Comparison of ENCODE assay signal across 10 cellular contexts in the genomic region with DNA sequence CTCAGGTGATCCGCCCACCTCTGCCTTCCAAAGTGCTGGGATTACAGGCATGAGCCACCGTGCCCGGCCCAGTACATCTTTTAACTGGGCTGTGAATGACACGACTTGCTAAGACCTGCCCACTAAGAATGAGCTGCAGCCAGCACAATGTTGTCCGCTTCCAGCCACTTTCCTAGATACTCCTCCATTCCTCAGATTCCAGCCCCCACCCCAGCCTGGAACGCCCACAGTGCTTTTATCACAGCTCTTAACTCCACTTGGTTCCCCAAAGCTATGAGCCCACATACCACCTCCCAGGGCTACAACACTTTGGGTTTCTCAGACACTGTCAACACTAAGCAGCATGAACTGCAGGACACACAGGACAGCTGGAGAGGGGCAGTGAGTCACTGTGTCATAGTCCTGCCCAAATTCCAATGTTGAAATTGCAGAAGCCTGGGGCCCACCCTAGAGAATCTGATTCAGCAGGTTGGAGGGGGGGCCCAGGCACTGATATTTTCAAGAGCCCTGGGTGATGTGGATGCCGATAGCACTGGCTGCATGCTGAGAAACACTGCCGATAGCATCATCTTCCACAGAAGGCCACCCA. TPM values are rescaled to one million over a fixed set of nuclear protein-coding genes. Genes with fewer than 3 reads are reported as not detected.
DNase-seq lines count a peak whose midpoint lies in the region; ATAC-seq and TF ChIP-seq lines count a peak whose summit lies in the region.
"Had no signal": no experiment of that assay in that cellular context is flagged by ENCODE, and none has a peak within 500 bp of the region (broad histone marks: within the 10 kb centered on the region; RNA-seq: fewer than 3 reads in every experiment).

No MANE protein-coding gene starts in this region.

- ATAC-seq in esophagus mucosa (peak; percentile 38), GM19023 (IDR thresholded peaks at IDR 0.05; ENCODE audit: unreplicated experiment) (no peak), GM19035 (IDR thresholded peaks at IDR 0.05; ENCODE audit: unreplicated experiment) (no peak)

- H3K4me1 ChIP-seq in OCI-LY3 (ENCODE audit: low read length) (peaks cover 21% of the 10 kb centered on the region), prostate gland (replicated peaks) (peaks cover 9% of the 10 kb centered on the region)
- peaks cover 26% of the 10 kb centered on the region for H3K4me1 ChIP-seq in CD4-positive, alpha-beta memory T cell (ENCODE audit: insufficient read depth, low read length)

- intact Hi-C loops in prostate gland (cut with DNase I): no loop called here
- intact Hi-C loops in CD4-positive, alpha-beta memory T cell (cut with micrococcal nuclease): loop anchor here (5.0 kb wide), 1 partner anchor 479 kb away; no protein-coding TSS in a partner anchor

- H3K27me3 ChIP-seq in OCI-LY3 (ENCODE audit: low read depth, low read length) (no peaks in the 10 kb centered on the region), prostate gland (replicated peaks; ENCODE audit: insufficient read depth) (no peaks in the 10 kb centered on the region)
- no peaks in the 10 kb centered on the region for H3K27me3 ChIP-seq in CD4-positive, alpha-beta memory T cell (ENCODE audit: insufficient read depth, low read length)

- H4K20me1 ChIP-seq in OCI-LY3 (ENCODE audit: insufficient read depth, low read length): no peaks in the 10 kb centered on the region

- no peaks in the 10 kb centered on the region for H3K36me3 Mint-ChIP-seq in CD4-positive, alpha-beta memory T cell

- CTCF ChIA-PET in CD4-positive, alpha-beta memory T cell (lab: Charles Lee; ENCODE audit: partially characterized antibody): interaction anchor here (1.5 to 7.0 kb wide), 3 partner anchors 64 to 205 kb away, joined by 5 to 207 read pairs (median 91); no protein-coding TSS in a partner anchor

- H3K9ac ChIP-seq in OCI-LY3 (ENCODE audit: low read length): no peak overlapping the region

- H2AFZ ChIP-seq in OCI-LY3 (ENCODE audit: low read depth, low read length): peak overlapping the region; percentile 4; the same call in 1 of the 2 replicates

- H3K27ac ChIP-seq in OCI-LY3 (ENCODE audit: low read length): no peak overlapping the region
- peak overlapping the region; percentile 77 to 78 for H3K27ac ChIP-seq in prostate gland
- H3K27ac ChIP-seq in CD4-positive, alpha-beta memory T cell (ENCODE audit: low read depth, low read length): no peak overlapping the region

- TF ChIP-seq POLR2A in prostate gland (IDR thresholded peaks at IDR 0.05): no peak

- no peaks in the 10 kb centered on the region for H3K36me3 ChIP-seq in OCI-LY3 (replicated peaks; ENCODE audit: low read depth, low read length)
- no peaks in the 10 kb centered on the region for H3K36me3 ChIP-seq in prostate gland
- no peaks in the 10 kb centered on the region for H3K36me3 ChIP-seq in CD4-positive, alpha-beta memory T cell (ENCODE audit: insufficient read depth, low read length)

- no peak overlapping the region for H3K4me3 ChIP-seq in OCI-LY3 (ENCODE audit: low read length)
- H3K4me3 ChIP-seq in prostate gland: no peak overlapping the region
- H3K4me3 ChIP-seq in CD4-positive, alpha-beta memory T cell (ENCODE audit: low read length in 2 of 2): no peak overlapping the region
- H3K4me3 ChIP-seq: mucosa of descending colon had no signal

- 56% methylated on average over 8 of the region's 8 CpGs for WGBS in prostate gland

- POLR2A ChIA-PET in CD4-positive, alpha-beta memory T cell (lab: Charles Lee; ENCODE audit: partially characterized antibody): interaction anchor here (0.6 kb wide), 1 partner anchor 16 kb away, joined by 3 read pairs; no protein-coding TSS in a partner anchor

- DNase-seq in GM03348 (ENCODE audit: low spot score) (peak; percentile 28), prostate gland (ENCODE audit: low spot score) (peak; percentile 56), DMS79 (lab: John Stamatoyannopoulos, UW) (no peak)
- DNase-seq in CD4-positive, alpha-beta memory T cell: no peak

- H3K4me2 ChIP-seq in OCI-LY3 (ENCODE audit: low read length): peak overlapping the region; percentile 78

- H3K27me3 Mint-ChIP-seq in CD4-positive, alpha-beta memory T cell: no peaks in the 10 kb centered on the region

- no peaks in the 10 kb centered on the region for H3K9me3 ChIP-seq in OCI-LY3 (ENCODE audit: insufficient read depth, low read length)
- H3K9me3 ChIP-seq in prostate gland: no peaks in the 10 kb centered on the region
- H3K9me3 ChIP-seq in CD4-positive, alpha-beta memory T cell (ENCODE audit: control insufficient read depth in 1 of 2, low read length in 2 of 2): no peaks in the 10 kb centered on the region
- H3K9me3 ChIP-seq: mucosa of descending colon had no signal

- H3K9me3 Mint-ChIP-seq in CD4-positive, alpha-beta memory T cell: peaks cover 0 to 3% (median 0%) of the 10 kb centered on the region in 8 donors
- H3K9me3 Mint-ChIP-seq: H9 had no signal

- H3K27ac Mint-ChIP-seq in CD4-positive, alpha-beta memory T cell: peak overlapping the region in 1 of 7 donors; percentile 42

- no peaks in the 10 kb centered on the region for H3K79me2 ChIP-seq in OCI-LY3 (ENCODE audit: low read length)

- TF ChIP-seq CTCF in OCI-LY3 (IDR thresholded peaks at IDR 0.05; ENCODE audit: low read depth, low read length) (no peak), prostate gland (IDR thresholded peaks at IDR 0.05) (no peak)

- no peak overlapping the region for H3K4me3 Mint-ChIP-seq in CD4-positive, alpha-beta memory T cell

- H3K4me1 Mint-ChIP-seq in CD4-positive, alpha-beta memory T cell: peaks cover 16 to 32% (median 21%) of the 10 kb centered on the region in 4 donors

RNA-seq across cellular contexts. Expression of gene ACBD3, which starts 58.0 kb away (rescaled TPM):
- total RNA-seq in esophagus mucosa (33.9 TPM), prostate gland (10 to 100 TPM; 42.0 to 46.7 TPM)
- total RNA-seq in CD4-positive, alpha-beta memory T cell: 10 to 100 TPM; 28.7 to 29.7 TPM
- polyA plus RNA-seq in CD4-positive, alpha-beta memory T cell: 10 to 100 TPM; 10.1 to 22.8 TPM

Comparison
In these comparisons a context has a peak if more than half of its experiments do, and no peak if none do; other contexts are left out.
1. DNase-seq: peak in GM03348 (single experiment) and prostate gland (single experiment); none in DMS79 (single experiment) and CD4-positive, alpha-beta memory T cell (0 of 5).
2. H3K27ac ChIP-seq: peak in prostate gland (2 of 2); none in OCI-LY3 (single experiment) and CD4-positive, alpha-beta memory T cell (single experiment).